8 cellular contexts compared by ENCODE assay signal in genomic region chr4:122450847-122451246, GRCh38. TPM values are rescaled to one million over a fixed set of nuclear protein-coding genes. Genes with fewer than 3 reads are reported as not detected.
DNase-seq lines count a peak whose midpoint lies in the region; ATAC-seq and TF ChIP-seq lines count a peak whose summit lies in the region.

No MANE protein-coding gene starts in this region.

- no peaks in the 10 kb centered on the region for H3K79me2 ChIP-seq in PC-9 (ENCODE audit: low read depth)

- no peaks in the 10 kb centered on the region for H3K4me1 ChIP-seq in PC-9 (replicated peaks; ENCODE audit: insufficient read depth)

- H3K9me3 ChIP-seq in PC-9 (ENCODE audit: insufficient read depth, low read depth) = no peaks in the 10 kb centered on the region

- H3K27me3 ChIP-seq in PC-9 (ENCODE audit: insufficient read depth, low read depth) = no peaks in the 10 kb centered on the region

- POLR2A ChIA-PET in PC-9 (lab: Charles Lee; ENCODE audit: unreplicated experiment) = no interaction called here

- no peak overlapping the region for H3K27ac ChIP-seq in PC-9

- CTCF ChIA-PET in PC-9 (lab: Charles Lee) = no interaction called here

- no peak for DNase-seq in AG09319 (ENCODE audit: extremely low read depth, low read depth)
- peak; percentile 9 for DNase-seq in HFF-Myc (ENCODE audit: extremely low read depth, low read depth)
- peak; percentile 18 to 55 for DNase-seq in activated CD4-positive, alpha-beta T cell treated with anti-CD3 and anti-CD28 coated beads, Interleukin-2, amount 50 U/mL, for 24 hours (ENCODE audit: low read depth in 1 of 2, low spot score in 1 of 2)
- DNase-seq in iPS DF 4.7 (ENCODE audit: extremely low read depth, low spot score) = peak; percentile 60
- no peak for DNase-seq in PC-9
- DNase-seq in NCI-H774 (lab: John Stamatoyannopoulos, UW) = no peak

- no peaks in the 10 kb centered on the region for H3F3A ChIP-seq in PC-9 (ENCODE audit: insufficient read depth, low read depth)

- no peaks in the 10 kb centered on the region for H3K9me2 ChIP-seq in PC-9 (ENCODE audit: insufficient read depth)

- no peaks in the 10 kb centered on the region for H3K36me3 ChIP-seq in PC-9 (ENCODE audit: low read depth)

- peak; percentile 18 for TF ChIP-seq CTCF in AG09319 (IDR thresholded peaks at IDR 0.05; ENCODE audit: low read depth, low read length)
- peak; percentile 19 for TF ChIP-seq CTCF in HFF-Myc (IDR thresholded peaks at IDR 0.05; ENCODE audit: low read depth, low read length, missing control alignments)
- no peak; the same call in 1 of the 2 replicates for TF ChIP-seq CTCF in PC-9 (conservative IDR thresholded peaks at IDR 0.05)

- no peaks in the 10 kb centered on the region for H4K20me1 ChIP-seq in PC-9 (ENCODE audit: insufficient read depth)

- no peak for ATAC-seq in esophagus mucosa
- ATAC-seq in GM19395 (IDR thresholded peaks at IDR 0.05; ENCODE audit: unreplicated experiment) = no peak

- BruUV-seq in PC-9 (replicated peaks; lab: Mats Ljungman, UMichigan) = no TSS peak

- H3K4me3 ChIP-seq in HFF-Myc (replicated peaks; ENCODE audit: low read depth, low read length) (no peak overlapping the region), PC-9 (no peak overlapping the region)

- H3K4me2 ChIP-seq in PC-9 = no peak overlapping the region

- no peak overlapping the region for H2AFZ ChIP-seq in PC-9

- intact Hi-C loops in PC-9 (cut with micrococcal nuclease; ENCODE audit: unreplicated experiment) = no loop called here

RNA-seq across cellular contexts. Expression of gene IL2, which starts 5.7 kb away (rescaled TPM):
- not detected for total RNA-seq in esophagus mucosa
- not detected in 2 replicates for total RNA-seq in PC-9 (2021)

Comparison
In these comparisons a context has a peak if more than half of its experiments do, and no peak if none do; other contexts are left out.
1. DNase-seq: peak in HFF-Myc (single experiment), activated CD4-positive, alpha-beta T cell treated with anti-CD3 and anti-CD28 coated beads, Interleukin-2, amount 50 U/mL, for 24 hours (2 of 2) and iPS DF 4.7 (single experiment); none in AG09319 (single experiment), PC-9 (0 of 2) and NCI-H774 (single experiment).